10 cellular contexts compared by ENCODE assay signal in the genomic region with DNA sequence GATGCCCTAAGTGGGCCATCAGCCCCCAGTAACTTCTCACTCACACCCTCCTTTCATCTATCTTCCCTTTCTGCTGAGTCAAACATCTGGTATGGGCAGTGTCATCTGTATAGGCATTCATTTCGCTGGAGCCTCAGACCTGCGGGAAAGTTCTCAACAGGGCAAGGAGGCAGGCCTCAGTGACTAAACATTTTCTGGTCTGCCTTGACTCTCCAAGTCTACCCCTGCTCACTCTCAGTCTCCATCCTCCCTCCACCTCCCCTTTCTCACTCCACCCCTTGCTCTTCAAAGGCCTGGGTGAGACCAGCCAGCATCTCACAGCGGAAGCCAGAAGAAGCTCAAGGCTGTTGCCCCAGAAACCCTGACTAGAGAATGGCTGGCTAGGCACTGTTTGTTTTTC.
DNase-seq lines count a peak whose midpoint lies in the region; FAIRE-seq and TF ChIP-seq lines count a peak whose summit lies in the region.
"Had no signal": no experiment of that assay in that cellular context is flagged by ENCODE, and none has a peak within 500 bp of the region (broad histone marks: within the 10 kb centered on the region; RNA-seq: fewer than 3 reads in every experiment).

No MANE protein-coding gene starts in this region.

- H3K27me3 ChIP-seq in iPS-18a (ENCODE audit: control insufficient read depth, insufficient read depth, low read length) (no peaks in the 10 kb centered on the region), testis (no peaks in the 10 kb centered on the region), esophagus squamous epithelium (no peaks in the 10 kb centered on the region)

- H3K27ac Mint-ChIP-seq in CD14-positive monocyte = peak overlapping the region in 1 of 7 donors; percentile 21
- H3K27ac Mint-ChIP-seq: activated B cell treated with CpG ODN at 0.5 μM for 24 hours had no signal

- no peak overlapping the region for H3K4me3 Mint-ChIP-seq in CD14-positive monocyte
- H3K4me3 Mint-ChIP-seq: activated B cell treated with CpG ODN at 0.5 μM for 24 hours had no signal

- peaks cover 0 to 2% (median 0%) of the 10 kb centered on the region in 7 donors for H3K9me3 Mint-ChIP-seq in CD14-positive monocyte
- H3K9me3 Mint-ChIP-seq: activated B cell treated with CpG ODN at 0.5 μM for 24 hours had no signal

- H3K27ac ChIP-seq in iPS-18a (ENCODE audit: low read length) = no peak overlapping the region
- H3K27ac ChIP-seq in testis = no peak overlapping the region
- H3K27ac ChIP-seq in esophagus squamous epithelium = no peak overlapping the region

- WGBS in testis, 2 donors = 46 to 52% methylated on average over 3 of the region's 3 CpGs
- 74 to 88% methylated on average over 3 of the region's 3 CpGs for WGBS in esophagus squamous epithelium, 2 donors

- intact Hi-C loops in testis (cut with DNase I; ENCODE audit: low total_unique reads) = loop anchor here (10.0 kb wide), 1 partner anchor 145 kb away; no protein-coding TSS in a partner anchor
- intact Hi-C loops in esophagus squamous epithelium (cut with DNase I) = loop anchor here (10.0 kb wide), 1 partner anchor 145 kb away; no protein-coding TSS in a partner anchor
- intact Hi-C loops in CD14-positive monocyte (cut with micrococcal nuclease) = loop anchor here in 1 of 2 donors (5.0 kb wide), 1 partner anchor 213 kb away; no protein-coding TSS in a partner anchor

- peak; percentile 75 for FAIRE-seq in H54 (lab: Jason Lieb, UNC)

- H3K36me3 Mint-ChIP-seq in CD14-positive monocyte = no peaks in the 10 kb centered on the region

- H3K4me1 ChIP-seq in iPS-18a (ENCODE audit: control insufficient read depth, low read depth, low read length) (peaks cover 31% of the 10 kb centered on the region), testis (no peaks in the 10 kb centered on the region), esophagus squamous epithelium (peaks cover 0 to 25% (median 7%) of the 10 kb centered on the region in 3 donors)

- peak overlapping the region; percentile 95 for H3K4me3 ChIP-seq in iPS-18a (ENCODE audit: low read length)
- H3K4me3 ChIP-seq in testis = no peak overlapping the region
- H3K4me3 ChIP-seq in esophagus squamous epithelium = no peak overlapping the region

- no peaks in the 10 kb centered on the region for H3K36me3 ChIP-seq in iPS-18a (ENCODE audit: control insufficient read depth, low read depth, low read length)
- H3K36me3 ChIP-seq in testis (ENCODE audit: low read depth, missing control alignments) = no peaks in the 10 kb centered on the region
- no peaks in the 10 kb centered on the region for H3K36me3 ChIP-seq in esophagus squamous epithelium

- no peak overlapping the region for H3K9ac ChIP-seq in iPS-18a (ENCODE audit: low read length)

- peaks cover 9 to 11% (median 10%) of the 10 kb centered on the region in 3 donors for H3K27me3 Mint-ChIP-seq in CD14-positive monocyte (ENCODE audit: low read depth in 3 of 3)

- H3K9me3 ChIP-seq in iPS-18a (ENCODE audit: control insufficient read depth, low read depth, low read length) = no peaks in the 10 kb centered on the region
- no peaks in the 10 kb centered on the region for H3K9me3 ChIP-seq in testis
- H3K9me3 ChIP-seq in esophagus squamous epithelium = no peaks in the 10 kb centered on the region

- DNase-seq in H54 (ENCODE audit: insufficient read length, low spot score) (no peak), amniotic epithelial cell (ENCODE audit: low read depth) (peak; percentile 77), testis (peak; percentile 20), DMS79 (lab: John Stamatoyannopoulos, UW) (no peak), esophagus squamous epithelium (lab: John Stamatoyannopoulos, UW) (no peak), CD14-positive monocyte (ENCODE audit: low spot score) (no peak)
- DNase-seq: activated B cell treated with CpG ODN at 0.5 μM for 24 hours; naive B cell; stimulated activated naive CD4-positive, alpha-beta T cell had no signal

- peaks cover 28% of the 10 kb centered on the region for H3K4me1 Mint-ChIP-seq in CD14-positive monocyte

- TF ChIP-seq POLR2A in H54 (IDR thresholded peaks at IDR 0.05; ENCODE audit: low read depth, low read length) (no peak), testis (IDR thresholded peaks at IDR 0.05) (no peak), esophagus squamous epithelium (IDR thresholded peaks at IDR 0.05) (no peak)

- TF ChIP-seq CTCF in testis (IDR thresholded peaks at IDR 0.05) = no peak
- no peak for TF ChIP-seq CTCF in esophagus squamous epithelium (IDR thresholded peaks at IDR 0.05)
- no peak for TF ChIP-seq CTCF in CD14-positive monocyte (IDR thresholded peaks at IDR 0.05)

Comparison
In these comparisons a context has a peak if more than half of its experiments do, and no peak if none do; other contexts are left out.
1. DNase-seq: peak in amniotic epithelial cell (single experiment) and testis (single experiment); none in H54 (single experiment), DMS79 (single experiment), esophagus squamous epithelium (single experiment) and CD14-positive monocyte (single experiment).